In the genomic region with DNA sequence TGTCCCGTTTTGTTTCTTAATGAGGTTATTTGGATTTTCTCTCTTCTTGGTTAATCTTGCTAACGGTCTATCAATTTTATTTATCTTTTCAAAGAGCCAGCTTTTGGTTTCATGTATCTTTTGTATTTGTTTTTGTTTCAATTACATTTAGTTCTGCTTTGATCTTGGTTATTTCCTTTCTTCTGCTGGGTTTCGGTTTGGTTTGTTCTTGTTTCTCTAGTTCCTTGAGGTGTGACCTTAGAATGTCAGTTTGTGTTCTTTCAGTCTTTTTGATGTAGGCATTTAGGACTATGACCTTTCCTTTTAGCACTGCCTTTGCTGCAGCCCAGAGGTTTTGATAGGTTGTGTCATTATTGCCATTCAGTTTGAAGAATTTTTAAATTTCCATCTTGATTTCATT, we compare ENCODE assay signal across 7 cellular contexts. TPM values are rescaled to one million over a fixed set of nuclear protein-coding genes. Genes with fewer than 3 reads are reported as not detected.
DNase-seq lines count a peak whose midpoint lies in the region; ATAC-seq and TF ChIP-seq lines count a peak whose summit lies in the region.
"Not testable (repeated sequence)": the region's sequence is repeated elsewhere in the genome, so short reads cannot be mapped to it uniquely, and the experiment has no call there.

No MANE protein-coding gene starts in this region.

- H4K5ac ChIP-seq in H9 (ENCODE audit: insufficient read length, low read depth, low read length): not testable (repeated sequence)

- not testable (repeated sequence) for H3K79me2 ChIP-seq in H9 (ENCODE audit: insufficient read depth, low read length)
- H3K79me2 ChIP-seq in OCI-LY7 (ENCODE audit: insufficient read depth, low read depth, low read length): peaks cover 63% of the 10 kb centered on the region

- H3K27me3 Mint-ChIP-seq in CD4-positive, alpha-beta T cell; H9 (ENCODE audit: low read depth); activated CD4-positive, alpha-beta memory T cell treated with anti-CD3 and anti-CD28 coated beads for 36 hours; activated naive CD4-positive, alpha-beta T cell treated with anti-CD3 and anti-CD28 coated beads, Interleukin-2, amount 10 ng/mL, durations not matched to agents 7 days and 5 days; natural killer cell (ENCODE audit: low read depth in 2 of 2): not testable (repeated sequence)

- H2BK15ac ChIP-seq in H9 (ENCODE audit: low read depth, low read length): not testable (repeated sequence)

- H3K56ac ChIP-seq in H9 (ENCODE audit: insufficient read length, low read depth, low read length): not testable (repeated sequence)

- H2AFZ ChIP-seq in H9 (ENCODE audit: low read length); OCI-LY7 (ENCODE audit: low read length): not testable (repeated sequence)

- not testable (repeated sequence) for H3K4me1 ChIP-seq in H9 (ENCODE audit: insufficient read depth, low read length); effector memory CD4-positive, alpha-beta T cell (ENCODE audit: control insufficient read depth, insufficient read depth, low read length, poor library complexity, severe bottlenecking)
- H3K4me1 ChIP-seq in OCI-LY7 (ENCODE audit: insufficient read depth, low read length, poor library complexity, severe bottlenecking): peaks cover 58% of the 10 kb centered on the region

- H2BK120ac ChIP-seq in H9 (ENCODE audit: low read depth, low read length, poor library complexity, severe bottlenecking): not testable (repeated sequence)

- WGBS in H9 (ENCODE audit: extremely low coverage, insufficient read length, low lambda C conversion rate): no CpG with 5 or more reads among the region's 3 CpGs

- not testable (repeated sequence) for H3K9me3 Mint-ChIP-seq in CD4-positive, alpha-beta T cell; H9; activated CD4-positive, alpha-beta memory T cell treated with anti-CD3 and anti-CD28 coated beads for 36 hours; natural killer cell
- peaks cover 12% of the 10 kb centered on the region for H3K9me3 Mint-ChIP-seq in activated naive CD4-positive, alpha-beta T cell treated with anti-CD3 and anti-CD28 coated beads, Interleukin-2, amount 10 ng/mL, durations not matched to agents 7 days and 5 days

- H4K8ac ChIP-seq in H9 (replicated peaks; ENCODE audit: insufficient read length, low read depth, low read length): not testable (repeated sequence)

- H3K27ac Mint-ChIP-seq in CD4-positive, alpha-beta T cell: peak overlapping the region; percentile 79
- H3K27ac Mint-ChIP-seq in H9 (peak overlapping the region in 2 of 3 experiments; percentile 31 to 38; a peak in 3 of 7 replicates), natural killer cell (peak overlapping the region; percentile 89 to 90)
- H3K27ac Mint-ChIP-seq in activated CD4-positive, alpha-beta memory T cell treated with anti-CD3 and anti-CD28 coated beads for 36 hours: peak overlapping the region; percentile 40
- H3K27ac Mint-ChIP-seq in activated naive CD4-positive, alpha-beta T cell treated with anti-CD3 and anti-CD28 coated beads, Interleukin-2, amount 10 ng/mL, durations not matched to agents 7 days and 5 days: peak overlapping the region; percentile 92

- not testable (repeated sequence) for H2BK5ac ChIP-seq in H9 (ENCODE audit: insufficient read length, low read length)

- not testable (repeated sequence) for H3T11ph ChIP-seq in H9 (ENCODE audit: low read length)

- H3K36me3 Mint-ChIP-seq in CD4-positive, alpha-beta T cell (ENCODE audit: low read depth): peaks cover 13% of the 10 kb centered on the region
- H3K36me3 Mint-ChIP-seq in H9 (ENCODE audit: insufficient read depth in 1 of 3, low read depth in 3 of 3) (peaks cover 26 to 61% (median 43%) of the 10 kb centered on the region in 3 experiments), natural killer cell (peaks cover 16% of the 10 kb centered on the region)
- peaks cover 64% of the 10 kb centered on the region for H3K36me3 Mint-ChIP-seq in activated CD4-positive, alpha-beta memory T cell treated with anti-CD3 and anti-CD28 coated beads for 36 hours
- peaks cover 67% of the 10 kb centered on the region for H3K36me3 Mint-ChIP-seq in activated naive CD4-positive, alpha-beta T cell treated with anti-CD3 and anti-CD28 coated beads, Interleukin-2, amount 10 ng/mL, durations not matched to agents 7 days and 5 days

- TF ChIP-seq CTCF in CD4-positive, alpha-beta T cell (IDR thresholded peaks at IDR 0.05); H9 (conservative IDR thresholded peaks at IDR 0.05); OCI-LY7 (conservative IDR thresholded peaks at IDR 0.05; ENCODE audit: low read length); natural killer cell (IDR thresholded peaks at IDR 0.05): not testable (repeated sequence)

- not testable (repeated sequence) for H4K91ac ChIP-seq in H9 (ENCODE audit: insufficient read length, low read depth, low read length)

- H2BK20ac ChIP-seq in H9 (ENCODE audit: low read depth, low read length, poor library complexity, severe bottlenecking): not testable (repeated sequence)

- not testable (repeated sequence) for H3K27me3 ChIP-seq in CD4-positive, alpha-beta T cell (ENCODE audit: control insufficient read depth, insufficient read depth, low read length); H9 (ENCODE audit: insufficient read depth, low read length); effector memory CD4-positive, alpha-beta T cell (replicated peaks; ENCODE audit: control insufficient read depth, insufficient read depth, low read length, poor library complexity, severe bottlenecking)

- peaks cover 94% of the 10 kb centered on the region for H3K36me3 ChIP-seq in OCI-LY7 (ENCODE audit: insufficient read depth, low read length)
- not testable (repeated sequence) for H3K36me3 ChIP-seq in effector memory CD4-positive, alpha-beta T cell (ENCODE audit: control insufficient read depth, insufficient read depth, low read length)

- ATAC-seq in CD4-positive, alpha-beta T cell (ENCODE audit: poor library complexity); natural killer cell: not testable (repeated sequence)

- intact Hi-C loops in CD4-positive, alpha-beta T cell (cut with DNase I, micrococcal nuclease): loop anchor here in 1 of 2 experiments (1.0 kb wide), 1 partner anchor 19 kb away; the partner anchor contains the start of gene DDIAS
- intact Hi-C loops in OCI-LY7 (cut with micrococcal nuclease; ENCODE audit: unreplicated experiment): loop anchor here (2.0 to 5.0 kb wide), 2 partner anchors 49 to 367 kb away; partner anchors contain the start of gene CCDC90B
- intact Hi-C loops in activated CD4-positive, alpha-beta memory T cell treated with anti-CD3 and anti-CD28 coated beads for 36 hours (cut with micrococcal nuclease): loop anchor here (1.0 kb wide), 1 partner anchor 19 kb away; the partner anchor contains the start of gene DDIAS
- intact Hi-C loops in natural killer cell (cut with micrococcal nuclease): not testable (repeated sequence)

- H3K9me2 ChIP-seq in OCI-LY7 (ENCODE audit: insufficient read depth, low read length): not testable (repeated sequence)

- H3K79me1 ChIP-seq in H9 (ENCODE audit: insufficient read depth, low read depth, low read length, poor library complexity, severe bottlenecking): not testable (repeated sequence)

- H3K9me3 ChIP-seq in CD4-positive, alpha-beta T cell (ENCODE audit: control insufficient read depth, low read length); H9 (ENCODE audit: control insufficient read depth, low read depth, low read length); effector memory CD4-positive, alpha-beta T cell (ENCODE audit: control insufficient read depth, low read length): not testable (repeated sequence)
- H3K9me3 ChIP-seq in OCI-LY7 (ENCODE audit: low read length): peaks cover 13% of the 10 kb centered on the region

- BruUV-seq in OCI-LY7 (replicated peaks; lab: Mats Ljungman, UMichigan): not testable (repeated sequence)

- H3K14ac ChIP-seq in H9 (ENCODE audit: insufficient read depth, low read length): not testable (repeated sequence)

- H3K4me1 Mint-ChIP-seq in CD4-positive, alpha-beta T cell (ENCODE audit: low read depth): peaks cover 47% of the 10 kb centered on the region
- not testable (repeated sequence) for H3K4me1 Mint-ChIP-seq in H9
- peaks cover 32% of the 10 kb centered on the region for H3K4me1 Mint-ChIP-seq in activated CD4-positive, alpha-beta memory T cell treated with anti-CD3 and anti-CD28 coated beads for 36 hours (ENCODE audit: low read depth)
- H3K4me1 Mint-ChIP-seq in activated naive CD4-positive, alpha-beta T cell treated with anti-CD3 and anti-CD28 coated beads, Interleukin-2, amount 10 ng/mL, durations not matched to agents 7 days and 5 days: peaks cover 54% of the 10 kb centered on the region
- peaks cover 28 to 35% of the 10 kb centered on the region in 2 donors for H3K4me1 Mint-ChIP-seq in natural killer cell

- H3K4me2 ChIP-seq in H9 (ENCODE audit: insufficient read depth, insufficient read length, low read length): not testable (repeated sequence)
- peak overlapping the region; percentile 78 for H3K4me2 ChIP-seq in OCI-LY7 (ENCODE audit: low read length)

- not testable (repeated sequence) for H3K23me2 ChIP-seq in H9 (ENCODE audit: insufficient read length, low read depth, low read length, poor library complexity, severe bottlenecking)

- H3K27ac ChIP-seq in CD4-positive, alpha-beta T cell (ENCODE audit: low read depth, low read length); H9 (ENCODE audit: insufficient read length, low read depth, low read length): not testable (repeated sequence)
- H3K27ac ChIP-seq in OCI-LY7 (ENCODE audit: low read depth, low read length, poor library complexity, severe bottlenecking): peak overlapping the region; percentile 89
- peak overlapping the region; percentile 37 for H3K27ac ChIP-seq in effector memory CD4-positive, alpha-beta T cell (ENCODE audit: insufficient read depth, low read length, poor library complexity, severe bottlenecking)

- H3K4me3 Mint-ChIP-seq in CD4-positive, alpha-beta T cell: peak overlapping the region; percentile 73
- H3K4me3 Mint-ChIP-seq in H9: not testable (repeated sequence)
- peak overlapping the region; percentile 6 for H3K4me3 Mint-ChIP-seq in activated CD4-positive, alpha-beta memory T cell treated with anti-CD3 and anti-CD28 coated beads for 36 hours
- H3K4me3 Mint-ChIP-seq in activated naive CD4-positive, alpha-beta T cell treated with anti-CD3 and anti-CD28 coated beads, Interleukin-2, amount 10 ng/mL, durations not matched to agents 7 days and 5 days: peak overlapping the region; percentile 57
- peak overlapping the region; percentile 89 for H3K4me3 Mint-ChIP-seq in natural killer cell

- H2AK5ac ChIP-seq in H9 (ENCODE audit: insufficient read length, low read length): not testable (repeated sequence)

- H3K4ac ChIP-seq in H9 (ENCODE audit: low read depth, low read length): not testable (repeated sequence)

- H3K4me3 ChIP-seq in OCI-LY7 (ENCODE audit: low read depth, low read length, poor library complexity, severe bottlenecking): peak overlapping the region; percentile 46
- not testable (repeated sequence) for H3K4me3 ChIP-seq in effector memory CD4-positive, alpha-beta T cell (ENCODE audit: insufficient read depth, low read depth, low read length, poor library complexity, severe bottlenecking)

- CTCF ChIA-PET in CD4-positive, alpha-beta T cell (lab: Charles Lee): interaction anchor here (1.8 kb wide), 1 partner anchor 53 kb away, joined by 3 read pairs; no protein-coding TSS in a partner anchor
- CTCF ChIA-PET in OCI-LY7 (lab: Charles Lee; ENCODE audit: unreplicated experiment); activated CD4-positive, alpha-beta memory T cell treated with anti-CD3 and anti-CD28 coated beads for 36 hours (lab: Charles Lee): not testable (repeated sequence)
- CTCF ChIA-PET in activated naive CD4-positive, alpha-beta T cell treated with anti-CD3 and anti-CD28 coated beads, Interleukin-2, amount 10 ng/mL, durations not matched to agents 7 days and 5 days (lab: Charles Lee): interaction anchor here (1.1 to 1.8 kb wide), 5 partner anchors 8 to 38 kb away, joined by 4 to 6 read pairs (median 5); no protein-coding TSS in a partner anchor

- not testable (repeated sequence) for H3K18ac ChIP-seq in H9 (ENCODE audit: insufficient read length, low read depth, low read length)

- H3K9ac ChIP-seq in H9 (ENCODE audit: extremely low read depth, insufficient read length, low read length): not testable (repeated sequence)

- not testable (repeated sequence) for H2BK12ac ChIP-seq in H9 (ENCODE audit: insufficient read length, low read depth, low read length)

- not testable (repeated sequence) for H3K23ac ChIP-seq in H9 (ENCODE audit: insufficient read length, low read depth, low read length)

- not testable (repeated sequence) for DNase-seq in CD4-positive, alpha-beta T cell; H9; activated CD4-positive, alpha-beta memory T cell treated with anti-CD3 and anti-CD28 coated beads for 36 hours; effector memory CD4-positive, alpha-beta T cell; natural killer cell
- DNase-seq in OCI-LY7 (ENCODE audit: low spot score): peak; percentile 69
- peak; percentile 30 for DNase-seq in activated naive CD4-positive, alpha-beta T cell treated with anti-CD3 and anti-CD28 coated beads, Interleukin-2, amount 10 ng/mL, durations not matched to agents 7 days and 5 days

- POLR2A ChIA-PET in CD4-positive, alpha-beta T cell (lab: Charles Lee): interaction anchor here (0.6 to 3.5 kb wide), 14 partner anchors 10 to 239 kb away, joined by 3 to 21 read pairs (median 4); partner anchors contain the start of genes DDIAS, PCF11, PRCP and RAB30
- POLR2A ChIA-PET in OCI-LY7 (lab: Charles Lee): interaction anchor here (0.6 to 4.2 kb wide), 17 partner anchors 9 to 237 kb away, joined by 3 to 56 read pairs (median 5); partner anchors contain the start of genes DDIAS, PCF11 and PRCP
- POLR2A ChIA-PET in activated CD4-positive, alpha-beta memory T cell treated with anti-CD3 and anti-CD28 coated beads for 36 hours (lab: Charles Lee): not testable (repeated sequence)

- not testable (repeated sequence) for H4K20me1 ChIP-seq in H9 (ENCODE audit: control insufficient read depth, insufficient read depth, insufficient read length); OCI-LY7 (ENCODE audit: insufficient read depth, low read length)

RNA-seq across cellular contexts. Expression of gene DDIAS, which starts 18.7 kb away (rescaled TPM):
- under 1 TPM; 0.59 to 0.85 TPM for total RNA-seq in CD4-positive, alpha-beta T cell
- total RNA-seq in H9 (2021): 18.6 and 22.2 TPM in 2 replicates
- 14.6 and 16.7 TPM in 2 replicates for total RNA-seq in OCI-LY7 (2014; rRNA removed; shearing (Covaris generic))
- total RNA-seq in OCI-LY7 (2022): 23.1 and 30.9 TPM in 2 replicates
- 10 to 100 TPM; 16.8 to 19.4 TPM for total RNA-seq in activated CD4-positive, alpha-beta memory T cell treated with anti-CD3 and anti-CD28 coated beads for 36 hours
- 1 to 10 TPM in 2 of 3 donors, under 1 TPM in 1; 0.89 to 2.4 (median 1.8) TPM for total RNA-seq in natural killer cell

RNA-seq across cellular contexts. Expression of gene PRCP, which starts 20.0 kb away (rescaled TPM):
- total RNA-seq in CD4-positive, alpha-beta T cell: 10 to 100 TPM; 13.7 to 16.0 TPM
- total RNA-seq in H9 (2021) (56.2 and 56.7 TPM in 2 replicates), OCI-LY7 (2022) (17.4 and 18.3 TPM in 2 replicates), natural killer cell (10 to 100 TPM; 28.1 to 30.0 (median 30.0) TPM)
- 6.5 and 11.0 TPM in 2 replicates for total RNA-seq in OCI-LY7 (2014; rRNA removed; shearing (Covaris generic))
- total RNA-seq in activated CD4-positive, alpha-beta memory T cell treated with anti-CD3 and anti-CD28 coated beads for 36 hours: 10 to 100 TPM; 26.7 to 27.0 TPM

Comparison
In these comparisons a context has a peak if more than half of its experiments do, and no peak if none do; other contexts are left out.
1. H3K27ac Mint-ChIP-seq: peak in every context shown above with its lines; median percentile 92 in activated naive CD4-positive, alpha-beta T cell treated with anti-CD3 and anti-CD28 coated beads, Interleukin-2, amount 10 ng/mL, durations not matched to agents 7 days and 5 days; 90 in natural killer cell; 79 in CD4-positive, alpha-beta T cell; 40 in activated CD4-positive, alpha-beta memory T cell treated with anti-CD3 and anti-CD28 coated beads for 36 hours; 34 in H9.